In genomic region chr11:119729581-119730346, GRCh38 we compare ENCODE assay signal across 8 cellular contexts. TPM values are rescaled to one million over a fixed set of nuclear protein-coding genes. Genes with fewer than 3 reads are reported as not detected.
A peak's percentile ranks its signal among the peaks of the same experiment; 100 is the strongest.
DNase-seq lines count a peak whose midpoint lies in the region; ATAC-seq, FAIRE-seq and TF ChIP-seq lines count a peak whose summit lies in the region.

No MANE protein-coding gene starts in this region.

- no peak for TF ChIP-seq CTCF in activated B cell treated with CpG ODN at 0.5 μM for 24 hours (IDR thresholded peaks at IDR 0.05)

- peak overlapping the region; percentile 45 for H3K4ac ChIP-seq in neuronal stem cell (ENCODE audit: low read length)

- no peaks in the 10 kb centered on the region for H3K9me3 ChIP-seq in neuronal stem cell (replicated peaks in 1 of 2; ENCODE audit: control insufficient read depth in 2 of 2, insufficient read depth in 1 of 2, low read depth in 1 of 2, low read length in 2 of 2)

- H3K79me1 ChIP-seq in neuronal stem cell (ENCODE audit: low read depth, low read length), result peaks cover 15% of the 10 kb centered on the region

- H3K36me3 ChIP-seq in neuronal stem cell (replicated peaks in 1 of 2; ENCODE audit: control insufficient read depth in 2 of 2, insufficient read depth in 2 of 2, low read length in 2 of 2), result no peaks in the 10 kb centered on the region

- H2AFZ ChIP-seq in neuronal stem cell (ENCODE audit: low read length), result peak overlapping the region; percentile 80

- no peak overlapping the region for H4K8ac ChIP-seq in neuronal stem cell (ENCODE audit: low read depth, low read length)

- no peak for FAIRE-seq in frontal cortex (lab: Jason Lieb, UNC)

- no peak overlapping the region for H3K27ac ChIP-seq in neuronal stem cell (replicated peaks; ENCODE audit: low read length)

- peak overlapping the region; percentile 85 for H3K4me3 Mint-ChIP-seq in activated B cell treated with CpG ODN at 0.5 μM for 24 hours

- H4K91ac ChIP-seq in neuronal stem cell (ENCODE audit: low read depth, low read length, poor library complexity), result no peak overlapping the region

- H2BK120ac ChIP-seq in neuronal stem cell (ENCODE audit: low read depth, low read length), result no peak overlapping the region

- H3K36me3 Mint-ChIP-seq in activated B cell treated with CpG ODN at 0.5 μM for 24 hours (ENCODE audit: low read depth), result peaks cover 1% of the 10 kb centered on the region

- no peak overlapping the region for H3K27ac Mint-ChIP-seq in activated B cell treated with CpG ODN at 0.5 μM for 24 hours

- no peak overlapping the region for H3K23ac ChIP-seq in neuronal stem cell (ENCODE audit: low read depth, low read length, poor library complexity)

- no peak overlapping the region for H3K14ac ChIP-seq in neuronal stem cell (ENCODE audit: low read length)

- peak overlapping the region; percentile 73 to 78 for H3K4me3 ChIP-seq in neuronal stem cell (ENCODE audit: low read length in 2 of 2)

- DNase-seq in AG08396 (ENCODE audit: low spot score), result peak; percentile 81
- DNase-seq in activated B cell treated with CpG ODN at 0.5 μM for 24 hours, result no peak
- DNase-seq in frontal cortex (ENCODE audit: low spot score in 2 of 2), result peak; percentile 62 to 71
- DNase-seq in neuronal stem cell (ENCODE audit: low spot score), result peak; percentile 29
- no peak for DNase-seq in NCI-H146 treated with DMSO at 0.1 percent for 48 hours (lab: John Stamatoyannopoulos, UW; ENCODE audit: unreplicated experiment)
- no peak for DNase-seq in stimulated activated naive CD4-positive, alpha-beta T cell (lab: John Stamatoyannopoulos, UW)

- no peaks in the 10 kb centered on the region for H3K9me3 Mint-ChIP-seq in activated B cell treated with CpG ODN at 0.5 μM for 24 hours

- no peak overlapping the region for H2AK5ac ChIP-seq in neuronal stem cell (ENCODE audit: low read depth, low read length)

- H3K4me1 Mint-ChIP-seq in activated B cell treated with CpG ODN at 0.5 μM for 24 hours, result peaks cover 38% of the 10 kb centered on the region

- H3K4me2 ChIP-seq in neuronal stem cell (ENCODE audit: insufficient read depth, low read length, poor library complexity, severe bottlenecking), result peak overlapping the region; percentile 98

- peak overlapping the region; percentile 23 for H2BK15ac ChIP-seq in neuronal stem cell (ENCODE audit: low read length)

- no CpG with 5 or more reads among the region's 35 CpGs for WGBS in neuronal stem cell (ENCODE audit: extremely low coverage in 2 of 2, insufficient read length in 2 of 2, insufficient replicate concordance in 1 of 2), 2 donors

- H3K27me3 ChIP-seq in neuronal stem cell (ENCODE audit: control insufficient read depth in 3 of 3, insufficient read depth in 3 of 3, low read depth in 1 of 3, low read length in 3 of 3), result peaks cover 0 to 31% (median 0%) of the 10 kb centered on the region in 3 experiments

- peak overlapping the region; percentile 94 for H3K18ac ChIP-seq in neuronal stem cell (ENCODE audit: low read length)

- peaks cover 20 to 25% of the 10 kb centered on the region in 2 donors for H3K4me1 ChIP-seq in neuronal stem cell (ENCODE audit: control insufficient read depth in 2 of 2, insufficient read depth in 1 of 2, low read depth in 1 of 2, low read length in 2 of 2)

- no peak overlapping the region for H2BK5ac ChIP-seq in neuronal stem cell (ENCODE audit: low read length)

- peak overlapping the region; percentile 67 for H3K9ac ChIP-seq in neuronal stem cell (ENCODE audit: low read depth, low read length, poor library complexity)

- H2BK12ac ChIP-seq in neuronal stem cell (ENCODE audit: low read length), result no peak overlapping the region

- CTCF ChIA-PET in activated B cell treated with CpG ODN at 0.5 μM for 24 hours (lab: Charles Lee), result interaction anchor here (0.8 to 4.2 kb wide), 20 partner anchors 8 to 573 kb away, joined by 3 to 117 read pairs (median 6); no protein-coding TSS in a partner anchor

- intact Hi-C loops in activated B cell treated with CpG ODN at 0.5 μM for 24 hours (cut with micrococcal nuclease), result loop anchor here (1.0 to 5.0 kb wide), 8 partner anchors 12 to 379 kb away; no protein-coding TSS in a partner anchor

- H3K27me3 Mint-ChIP-seq in activated B cell treated with CpG ODN at 0.5 μM for 24 hours, result peaks cover 23% of the 10 kb centered on the region

- ATAC-seq in GM18520 (IDR thresholded peaks at IDR 0.05; ENCODE audit: unreplicated experiment) (peak; percentile 7), HG03442 (IDR thresholded peaks at IDR 0.05; ENCODE audit: unreplicated experiment) (peak; percentile 17), activated B cell treated with CpG ODN at 0.5 μM for 24 hours (ENCODE audit: low read depth) (peak; percentile 2)

- POLR2A ChIA-PET in activated B cell treated with CpG ODN at 0.5 μM for 24 hours (lab: Charles Lee), result interaction anchor here (0.8 to 3.9 kb wide), 8 partner anchors 10 to 55 kb away, joined by 3 to 58 read pairs (median 4); no protein-coding TSS in a partner anchor

RNA-seq across cellular contexts. Expression of gene NECTIN1, which starts 0.8 kb away (rescaled TPM):
- total RNA-seq in activated B cell treated with CpG ODN at 0.5 μM for 24 hours (36.4 and 36.7 TPM in 2 replicates), frontal cortex (10.2 TPM)
- polyA plus RNA-seq in neuronal stem cell (2013, experiment 1 of 2), result 36.8 TPM
- 36.7 TPM for polyA plus RNA-seq in neuronal stem cell (2013, experiment 2 of 2)

Comparison
In these comparisons a context has a peak if more than half of its experiments do, and no peak if none do; other contexts are left out.
1. DNase-seq: peak in AG08396 (single experiment), frontal cortex (2 of 2) and neuronal stem cell (single experiment); none in activated B cell treated with CpG ODN at 0.5 μM for 24 hours (single experiment), NCI-H146 treated with DMSO at 0.1 percent for 48 hours (single experiment) and stimulated activated naive CD4-positive, alpha-beta T cell (0 of 6).
2. Peak in every context shown above with its lines, with median percentiles within 50 percentile points of each other: ATAC-seq.